8 cellular contexts compared by ENCODE assay signal in the genomic region with DNA sequence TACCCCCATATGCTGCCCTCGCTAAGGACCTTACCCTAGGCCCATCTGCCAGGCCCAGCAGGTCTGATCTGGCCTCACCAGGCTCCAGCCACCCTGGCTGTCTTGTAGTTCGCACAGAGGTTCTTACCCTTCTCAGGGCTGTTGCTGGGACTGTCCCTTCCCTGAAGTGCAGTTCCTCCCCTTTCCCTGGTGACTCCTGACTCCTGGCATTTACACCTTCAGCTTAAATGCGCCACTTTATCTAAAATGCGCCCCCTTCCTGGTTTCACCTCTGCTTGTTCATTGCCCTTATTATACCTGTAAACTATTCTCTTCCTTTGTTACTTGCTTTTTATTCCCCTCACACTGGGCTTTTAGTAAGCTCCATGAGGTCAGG. TPM values are rescaled to one million over a fixed set of nuclear protein-coding genes. Genes with fewer than 3 reads are reported as not detected.
DNase-seq lines count a peak whose midpoint lies in the region; ATAC-seq, FAIRE-seq and TF ChIP-seq lines count a peak whose summit lies in the region.

No MANE protein-coding gene starts in this region.

- H3K9me2 ChIP-seq in OCI-LY1 (ENCODE audit: low read depth, low read length) = no peaks in the 10 kb centered on the region

- H4K20me1 ChIP-seq in OCI-LY1 (ENCODE audit: insufficient read depth, low read length) = no peaks in the 10 kb centered on the region

- peak; percentile 15; the same call in 1 of the 2 replicates for TF ChIP-seq CTCF in OCI-LY1 (IDR thresholded peaks at IDR 0.05; ENCODE audit: low read length)
- no peak for TF ChIP-seq CTCF in coronary artery (IDR thresholded peaks at IDR 0.05)
- TF ChIP-seq CTCF in nephron (IDR thresholded peaks at IDR 0.05; ENCODE audit: unreplicated experiment in 3 of 3) = no peak

- peak overlapping the region; percentile 88 to 95 (median 92) for H3K27ac Mint-ChIP-seq in nephron

- H3K4me3 ChIP-seq in OCI-LY1 (ENCODE audit: low read depth, low read length, poor library complexity, severe bottlenecking) (peak overlapping the region; percentile 62), coronary artery (peak overlapping the region; percentile 87)

- H3K4me3 Mint-ChIP-seq in nephron = peak overlapping the region; percentile 87 to 91 (median 88)

- peaks cover 4% of the 10 kb centered on the region; the same call in 1 of the 2 replicates for H3F3A ChIP-seq in OCI-LY1 (ENCODE audit: insufficient read depth, low read length)

- in situ Hi-C loops in G401 (cut with HindIII; ENCODE audit: low sequenced_read_pairs) = no loop called here

- peaks cover 57% of the 10 kb centered on the region for H3K36me3 ChIP-seq in OCI-LY1 (ENCODE audit: insufficient read depth, low read length)

- peaks cover 21% of the 10 kb centered on the region for H3K4me1 Mint-ChIP-seq in nephron

- no peak for ATAC-seq in GM18873 (IDR thresholded peaks at IDR 0.05; ENCODE audit: low FRiP score, unreplicated experiment)

- no peaks in the 10 kb centered on the region for H3K27me3 ChIP-seq in OCI-LY1 (ENCODE audit: insufficient read depth, low read length)

- H3K27ac ChIP-seq in OCI-LY1 (ENCODE audit: low read depth, low read length, poor library complexity, severe bottlenecking) = peak overlapping the region; percentile 76
- peak overlapping the region; percentile 93 to 98 for H3K27ac ChIP-seq in coronary artery

- H3K27me3 Mint-ChIP-seq in nephron (ENCODE audit: low read depth) = no peaks in the 10 kb centered on the region

- H3K36me3 Mint-ChIP-seq in nephron (ENCODE audit: low read depth) = peaks cover 16% of the 10 kb centered on the region

- H3K9me3 Mint-ChIP-seq in nephron = no peaks in the 10 kb centered on the region

- H3K79me2 ChIP-seq in OCI-LY1 (ENCODE audit: insufficient read depth, low read length) = no peaks in the 10 kb centered on the region

- peak overlapping the region; percentile 79 for H3K4me2 ChIP-seq in OCI-LY1 (ENCODE audit: low read length)

- H3K4me1 ChIP-seq in OCI-LY1 (ENCODE audit: insufficient read depth, low read length, severe bottlenecking) = peaks cover 21% of the 10 kb centered on the region

- DNase-seq in GM19239 (ENCODE audit: insufficient read length, low spot score) (no peak), coronary artery (ENCODE audit: low spot score) (no peak), G401 (ENCODE audit: low spot score) (no peak), cerebellar cortex (ENCODE audit: low spot score) (no peak)
- no peak for DNase-seq in NK-92 treated with Interleukin-12 subunit alpha and Interleukin-12 subunit beta, amount 100 ng/mL, for 24 hours (lab: John Stamatoyannopoulos, UW)

- peak; percentile 73 for FAIRE-seq in GM19239 (lab: Jason Lieb, UNC)

- H3K9ac ChIP-seq in OCI-LY1 (ENCODE audit: low read length) = peak overlapping the region; percentile 78

- peak overlapping the region; percentile 5; the same call in 1 of the 2 replicates for H2AFZ ChIP-seq in OCI-LY1 (ENCODE audit: low read length)

- H3K9me3 ChIP-seq in OCI-LY1 (ENCODE audit: low read length) = no peaks in the 10 kb centered on the region

RNA-seq across cellular contexts. Expression of gene TTLL3, which starts 0.8 kb away (rescaled TPM):
- total RNA-seq in G401 (2014; rRNA removed; shearing (Covaris generic)) = 4.6 and 5.4 TPM in 2 replicates

RNA-seq across cellular contexts. Expression of gene ARPC4, which starts 16.3 kb away (rescaled TPM):
- 231 and 292 TPM in 2 replicates for total RNA-seq in G401 (2014; rRNA removed; shearing (Covaris generic))

RNA-seq across cellular contexts. Expression of gene TADA3, which starts 17.0 kb away (rescaled TPM):
- total RNA-seq in G401 (2014; rRNA removed; shearing (Covaris generic)) = 70.0 and 72.1 TPM in 2 replicates

RNA-seq across cellular contexts. Expression of gene RPUSD3, which starts 34.6 kb away (rescaled TPM):
- total RNA-seq in G401 (2014; rRNA removed; shearing (Covaris generic)) = 82.7 and 98.7 TPM in 2 replicates

RNA-seq across cellular contexts. Expression of gene CAMK1, which starts 39.5 kb away (rescaled TPM):
- not detected in 2 replicates for total RNA-seq in G401 (2014; rRNA removed; shearing (Covaris generic))
